ENCODE assay signal across 22 cellular contexts in genomic region chr4:87211249-87211952, GRCh38. TPM values are rescaled to one million over a fixed set of nuclear protein-coding genes. Genes with fewer than 3 reads are reported as not detected.
DNase-seq lines count a peak whose midpoint lies in the region; ATAC-seq, FAIRE-seq and TF ChIP-seq lines count a peak whose summit lies in the region.
"Had no signal": no experiment of that assay in that cellular context is flagged by ENCODE, and none has a peak within 500 bp of the region (broad histone marks: within the 10 kb centered on the region; RNA-seq: fewer than 3 reads in every experiment).

No MANE protein-coding gene starts in this region.

- no peak overlapping the region for H3K4me2 ChIP-seq in HepG2 (ENCODE audit: low read depth, low read length)
- H3K4me2 ChIP-seq: SK-N-SH had no signal

- H4K20me1 ChIP-seq in HepG2 (ENCODE audit: insufficient read depth, low read length): no peaks in the 10 kb centered on the region; the same call in 1 of the 2 replicates

- ATAC-seq in HepG2: no peak
- no peak for ATAC-seq in right lobe of liver
- no peak for ATAC-seq in HG02763 (IDR thresholded peaks at IDR 0.05; ENCODE audit: unreplicated experiment)
- ATAC-seq: activated CD8-positive, alpha-beta T cell treated with anti-CD3 and anti-CD28 coated beads, Interleukin-2, amount 10 ng/mL, durations not matched to agents 7 days and 5 days had no signal

- peaks cover 46% of the 10 kb centered on the region for H3K79me2 ChIP-seq in HepG2 (ENCODE audit: insufficient read depth, low read length)

- H3K27me3 ChIP-seq in HepG2 (ENCODE audit: control insufficient read depth in 1 of 2, insufficient read depth in 2 of 2, low read length in 2 of 2) (no peaks in the 10 kb centered on the region), right lobe of liver (no peaks in the 10 kb centered on the region)
- H3K27me3 ChIP-seq: ascending aorta, heart right ventricle, transverse colon had no signal

- H3K4me3 ChIP-seq in HepG2 (replicated peaks in 1 of 3; ENCODE audit: insufficient read depth in 1 of 3, low read depth in 2 of 3, low read length in 3 of 3): no peak overlapping the region
- H3K4me3 ChIP-seq in right lobe of liver: no peak overlapping the region
- H3K4me3 ChIP-seq: ascending aorta, heart right ventricle, transverse colon had no signal

- H3K27ac ChIP-seq in HepG2 (ENCODE audit: extremely low read length, insufficient read depth, low read length) (no peak overlapping the region), right lobe of liver (no peak overlapping the region)
- H3K27ac ChIP-seq: ascending aorta, transverse colon had no signal

- H3K36me3 Mint-ChIP-seq in nephron (ENCODE audit: low read depth): peaks cover 16% of the 10 kb centered on the region
- H3K36me3 Mint-ChIP-seq: activated naive CD8-positive, alpha-beta T cell had no signal

- TF ChIP-seq CTCF in HepG2 (CRISPR knock-in tag; IDR thresholded peaks at IDR 0.05) (no peak), right lobe of liver (IDR thresholded peaks at IDR 0.05) (no peak), nephron (IDR thresholded peaks at IDR 0.05; ENCODE audit: unreplicated experiment in 3 of 3) (no peak)

- peak overlapping the region; percentile 38 to 57 (median 45) for H3K27ac Mint-ChIP-seq in nephron
- H3K27ac Mint-ChIP-seq: activated CD8-positive, alpha-beta T cell treated with anti-CD3 and anti-CD28 coated beads, Interleukin-2, amount 10 ng/mL, durations not matched to agents 7 days and 5 days; activated naive CD8-positive, alpha-beta T cell had no signal

- H2AFZ ChIP-seq in HepG2 (ENCODE audit: low read length): no peak overlapping the region

- DNase-seq in HepG2 (ENCODE audit: low spot score) (no peak), right lobe of liver (no peak), dedifferentiated amniotic fluid mesenchymal stem cell (ENCODE audit: extremely low spot score) (peak; percentile 26), GOT3 (lab: John Stamatoyannopoulos, UW) (no peak), NOMO-1 treated with DMSO at 0.1 percent for 48 hours (lab: John Stamatoyannopoulos, UW; ENCODE audit: unreplicated experiment) (no peak), NCI-H1092 treated with DMSO at 0.1 percent for 48 hours (lab: John Stamatoyannopoulos, UW) (no peak)
- DNase-seq: activated CD8-positive, alpha-beta T cell treated with anti-CD3 and anti-CD28 coated beads, Interleukin-2, amount 10 ng/mL, durations not matched to agents 7 days and 5 days; activated effector memory CD4-positive, alpha-beta T cell treated with Interleukin-2 at 50 U/mL for 16 hours; DMS153; heart right ventricle; left cardiac atrium; mesenchymal stem cell; NCI-H1694; OCI-M1; SK-N-SH; T-helper 2 cell; transverse colon had no signal

- H3K36me3 ChIP-seq in HepG2 (replicated peaks in 1 of 2; ENCODE audit: control insufficient read depth in 1 of 2, insufficient read depth in 2 of 2, low read length in 2 of 2) (no peaks in the 10 kb centered on the region), right lobe of liver (no peaks in the 10 kb centered on the region)
- H3K36me3 ChIP-seq: ascending aorta, transverse colon had no signal

- CTCF ChIA-PET in HepG2 (lab: Yijun Ruan, JAX; ENCODE audit: low intra/inter-chr PET ratio, low total read pairs): no interaction called here

- H3K9me3 Mint-ChIP-seq in nephron: no peaks in the 10 kb centered on the region

- H3K4me1 Mint-ChIP-seq in nephron: peaks cover 10% of the 10 kb centered on the region

- H3K27me3 Mint-ChIP-seq in nephron (ENCODE audit: low read depth): no peaks in the 10 kb centered on the region
- H3K27me3 Mint-ChIP-seq: activated naive CD8-positive, alpha-beta T cell; B cell had no signal

- in situ Hi-C loops in HepG2 (cut with HindIII; ENCODE audit: extremely low pct_ligation_motif_present, low pct_unique_long_range_greater_than_20kb): no loop called here

- intact Hi-C loops in HepG2 (cut with micrococcal nuclease; ENCODE audit: unreplicated experiment): no loop called here
- intact Hi-C loops in right lobe of liver (cut with DNase I): no loop called here

- 94% methylated on average over 5 of the region's 5 CpGs for WGBS in HepG2 (ENCODE audit: low lambda C conversion rate)
- 60% methylated on average over 5 of the region's 5 CpGs for WGBS in right lobe of liver (ENCODE audit: insufficient coverage, low coverage, low lambda C conversion rate, missing lambda C conversion rate)

- peak; percentile 12 for FAIRE-seq in HepG2 (lab: Jason Lieb, UNC)

- POLR2A ChIA-PET in HepG2 (lab: Yijun Ruan, JAX): no interaction called here

- TF ChIP-seq RAD21 in HepG2 (CRISPR knock-in tag; IDR thresholded peaks at IDR 0.05): no peak

- TF ChIP-seq POLR2A in HepG2 (IDR thresholded peaks at IDR 0.05; ENCODE audit: insufficient read depth in 1 of 2, low read depth in 2 of 2, low read length in 2 of 2): no peak
- no peak for TF ChIP-seq POLR2A in right lobe of liver (IDR thresholded peaks at IDR 0.05)

- H3K4me1 ChIP-seq in HepG2 (ENCODE audit: insufficient read depth, low read length) (no peaks in the 10 kb centered on the region), right lobe of liver (peaks cover 0 to 5% (median 0%) of the 10 kb centered on the region in 4 donors)

- no peak overlapping the region for H3K4me3 Mint-ChIP-seq in nephron
- H3K4me3 Mint-ChIP-seq: activated CD8-positive, alpha-beta T cell treated with anti-CD3 and anti-CD28 coated beads, Interleukin-2, amount 10 ng/mL, durations not matched to agents 7 days and 5 days; activated naive CD8-positive, alpha-beta T cell; B cell had no signal

- no TSS peak for BruUV-seq in HepG2 (replicated peaks; lab: Mats Ljungman, UMichigan)

- TF ChIP-seq EP300 in HepG2 (IDR thresholded peaks at IDR 0.05; ENCODE audit: low read depth in 2 of 2, low read length in 2 of 2) (no peak), HepG2 (CRISPR knock-in tag; IDR thresholded peaks at IDR 0.05; ENCODE audit: borderline replicate concordance) (no peak)

- H3K9ac ChIP-seq in HepG2 (ENCODE audit: insufficient read depth, low read depth, low read length): no peak overlapping the region
- H3K9ac ChIP-seq: SK-N-SH had no signal

- no peaks in the 10 kb centered on the region for H3K9me3 ChIP-seq in HepG2 (ENCODE audit: low read length)
- no peaks in the 10 kb centered on the region for H3K9me3 ChIP-seq in right lobe of liver
- H3K9me3 ChIP-seq: ascending aorta, heart right ventricle, SK-N-SH, transverse colon had no signal

TF ChIP-seq in HepG2, 621 proteins besides CTCF, POLR2A, EP300 and RAD21 (continues in another document):
- TF ChIP-seq PAXIP1 (CRISPR knock-in tag; conservative IDR thresholded peaks at IDR 0.05): no peak
- TF ChIP-seq HIVEP1 (CRISPR knock-in tag; IDR thresholded peaks at IDR 0.05): no peak
- no peak for TF ChIP-seq ERF (CRISPR knock-in tag; IDR thresholded peaks at IDR 0.05)

RNA-seq across cellular contexts. Expression of gene KLHL8, which starts 9.0 kb away (rescaled TPM):
- 11.7 and 18.4 TPM in 2 replicates for total RNA-seq in HepG2 (2016; rRNA removed; fragmentation: Illumina TruSeq; extraction: Trizol)
- 29.5 and 30.8 TPM in 2 replicates for total RNA-seq in HepG2 (2016; cell fraction: cytosol; rRNA removed; fragmentation: Illumina TruSeq; extraction: Trizol; ENCODE audit: low read depth)
- total RNA-seq in HepG2 (2016; cell fraction: insoluble cytoplasmic fraction; rRNA removed; fragmentation: Illumina TruSeq; extraction: Trizol): 12.4 and 16.0 TPM in 2 replicates
- 21.3 and 27.0 TPM in 2 replicates for total RNA-seq in HepG2 (2016; cell fraction: membrane; rRNA removed; fragmentation: Illumina TruSeq; extraction: Trizol)
- 10.2 and 11.7 TPM in 2 replicates for total RNA-seq in HepG2 (2016; cell fraction: nucleus; rRNA removed; fragmentation: Illumina TruSeq; extraction: Trizol)
- 2.6 and 2.8 TPM in 2 replicates for polyA plus RNA-seq in HepG2 (2011; rRNA removed)
- 1.7 and 3.5 TPM in 2 replicates for polyA plus RNA-seq in HepG2 (2011; cell fraction: cytosol; rRNA removed)
- polyA plus RNA-seq in HepG2 (2011; cell fraction: nucleus; rRNA removed): 1.6 TPM in 2 replicates
- polyA plus RNA-seq in HepG2 (2012): 7.8 and 8.3 TPM in 2 replicates
- polyA plus RNA-seq in HepG2 (2016; cell fraction: cytosol; fragmentation: Illumina TruSeq; extraction: Trizol; ENCODE audit: low read depth): 0.57 and 0.74 TPM in 2 replicates
- polyA plus RNA-seq in HepG2 (2016; cell fraction: insoluble cytoplasmic fraction; fragmentation: Illumina TruSeq; extraction: Trizol; ENCODE audit: low read depth): 13.1 and 14.9 TPM in 2 replicates
- polyA plus RNA-seq in HepG2 (2016; cell fraction: membrane; fragmentation: Illumina TruSeq; extraction: Trizol; ENCODE audit: low read depth): 2.8 and 3.1 TPM in 2 replicates
- 6.6 and 6.7 TPM in 2 replicates for polyA plus RNA-seq in HepG2 (2016; cell fraction: nucleus; fragmentation: Illumina TruSeq; extraction: Trizol; ENCODE audit: insufficient read depth, low read depth)
- 6.6 and 12.6 TPM in 2 replicates for polyA minus RNA-seq in HepG2 (2011; rRNA and poly(A)+ RNA removed; ENCODE audit: low replicate concordance)
- polyA minus RNA-seq in HepG2 (2011; cell fraction: cytosol; rRNA and poly(A)+ RNA removed): 8.1 and 10.3 TPM in 2 replicates
- polyA minus RNA-seq in HepG2 (2011; cell fraction: nucleus; rRNA and poly(A)+ RNA removed): 12.7 and 12.9 TPM in 2 replicates
- total RNA-seq in right lobe of liver: 1 to 10 TPM; 5.5 to 9.6 (median 7.2) TPM
